In genomic region chr1:147545133-147545532, GRCh38 we compare ENCODE assay signal across 8 cellular contexts. TPM values are rescaled to one million over a fixed set of nuclear protein-coding genes. Genes with fewer than 3 reads are reported as not detected.
DNase-seq lines count a peak whose midpoint lies in the region; ATAC-seq, FAIRE-seq and TF ChIP-seq lines count a peak whose summit lies in the region.

No MANE protein-coding gene starts in this region.

- no peak overlapping the region for H3K27ac ChIP-seq in endodermal cell (ENCODE audit: low read depth, low read length)
- H3K27ac ChIP-seq in small intestine (ENCODE audit: low read depth in 1 of 2, low read length in 1 of 2) = no peak overlapping the region
- H3K27ac ChIP-seq in substantia nigra (ENCODE audit: low read depth, low read length, poor library complexity, severe bottlenecking) = no peak overlapping the region

- 8 to 17% methylated on average over 2 to 6 of the region's 6 CpGs for WGBS in endodermal cell (ENCODE audit: insufficient coverage in 1 of 2, insufficient read length in 1 of 2), 2 experiments
- 5 to 36% (median 11%) methylated on average over 6 of the region's 6 CpGs for WGBS in small intestine, 3 donors

- H3K27ac Mint-ChIP-seq in endodermal cell = no peak overlapping the region

- H3K4me3 Mint-ChIP-seq in endodermal cell = peak overlapping the region; percentile 4

- no peak for TF ChIP-seq CTCF in endodermal cell (conservative IDR thresholded peaks at IDR 0.05)

- no peak overlapping the region for H3K9ac ChIP-seq in endodermal cell (ENCODE audit: extremely low read depth, low read length, poor library complexity, severe bottlenecking)

- peaks cover 37% of the 10 kb centered on the region for H3K4me1 Mint-ChIP-seq in endodermal cell

- DNase-seq in DMS 273 treated with DMSO at 0.1 percent for 48 hours (lab: John Stamatoyannopoulos, UW) = peak; percentile 7
- DNase-seq in HT1080 (ENCODE audit: low read depth) = peak; percentile 68
- DNase-seq in activated CD4-positive, alpha-beta T cell treated with anti-CD3 and anti-CD28 coated beads, Interleukin-2, amount 50 U/mL, for 24 hours (ENCODE audit: low read depth in 1 of 2, low spot score in 1 of 2) = peak; percentile 55 to 87
- peak; percentile 78 for DNase-seq in endodermal cell
- peak; percentile 45 for DNase-seq in small intestine
- no peak for DNase-seq in DMS153 (lab: John Stamatoyannopoulos, UW)
- DNase-seq in substantia nigra (lab: John Stamatoyannopoulos, UW) = no peak

- H3K36me3 Mint-ChIP-seq in endodermal cell (ENCODE audit: low read depth) = no peaks in the 10 kb centered on the region

- H3K27me3 ChIP-seq in endodermal cell (ENCODE audit: control insufficient read depth, insufficient read depth, low read length, poor library complexity, severe bottlenecking) = no peaks in the 10 kb centered on the region
- no peaks in the 10 kb centered on the region for H3K27me3 ChIP-seq in small intestine (ENCODE audit: control insufficient read depth in 2 of 2, insufficient read depth in 2 of 2, low read length in 2 of 2)

- H3K36me3 ChIP-seq in endodermal cell (ENCODE audit: control insufficient read depth, insufficient read depth, low read length) (no peaks in the 10 kb centered on the region), small intestine (ENCODE audit: control insufficient read depth in 2 of 2, insufficient read depth in 2 of 2, low read length in 2 of 2) (no peaks in the 10 kb centered on the region)

- H3K4me1 ChIP-seq in endodermal cell (ENCODE audit: control insufficient read depth, insufficient read depth, low read length) (peaks cover 10% of the 10 kb centered on the region), small intestine (ENCODE audit: control insufficient read depth in 2 of 2, insufficient read depth in 1 of 2, low read depth in 1 of 2, low read length in 1 of 2) (peaks cover under 1 to 2% of the 10 kb centered on the region in 2 donors)

- no peaks in the 10 kb centered on the region for H3K9me3 Mint-ChIP-seq in endodermal cell

- no peak for FAIRE-seq in small intestine (lab: Jason Lieb, UNC)

- H3K4me3 ChIP-seq in endodermal cell (ENCODE audit: low read length) (no peak overlapping the region), small intestine (ENCODE audit: low read depth in 1 of 2, low read length in 2 of 2) (no peak overlapping the region)

- ATAC-seq in HG02623 (IDR thresholded peaks at IDR 0.05; ENCODE audit: unreplicated experiment) = no peak

- no peaks in the 10 kb centered on the region for H3K27me3 Mint-ChIP-seq in endodermal cell (ENCODE audit: insufficient read depth)

- no peaks in the 10 kb centered on the region for H3K9me3 ChIP-seq in endodermal cell (ENCODE audit: control insufficient read depth, low read length)
- H3K9me3 ChIP-seq in small intestine (ENCODE audit: control insufficient read depth, low read depth) = no peaks in the 10 kb centered on the region

RNA-seq across cellular contexts. Expression of gene BCL9, which starts 3.8 kb away (rescaled TPM):
- 4.7 and 10.0 TPM in 2 replicates for total RNA-seq in HT1080 (2014; rRNA removed; shearing (Covaris generic))
- 8.3 and 9.4 TPM in 2 replicates for polyA plus RNA-seq in HT1080 (2015; cell fraction: cytosol; rRNA removed)
- 7.5 and 10.0 TPM in 2 replicates for polyA plus RNA-seq in HT1080 (2015; cell fraction: nucleus; rRNA removed)
- 10 to 100 TPM; 63.8 to 77.5 TPM for total RNA-seq in endodermal cell
- polyA plus RNA-seq in endodermal cell (2013, experiment 1 of 2) = 53.2 TPM
- polyA plus RNA-seq in endodermal cell (2013, experiment 2 of 2) = 51.7 TPM
- polyA plus RNA-seq in small intestine = 1 to 10 TPM; 1.6 to 7.7 (median 2.9) TPM

Comparison
In these comparisons a context has a peak if more than half of its experiments do, and no peak if none do; other contexts are left out.
1. DNase-seq: peak in DMS 273 treated with DMSO at 0.1 percent for 48 hours (single experiment), HT1080 (single experiment), activated CD4-positive, alpha-beta T cell treated with anti-CD3 and anti-CD28 coated beads, Interleukin-2, amount 50 U/mL, for 24 hours (2 of 2), endodermal cell (single experiment) and small intestine (single experiment); none in DMS153 (single experiment) and substantia nigra (0 of 49).